ENCODE assay signal across 1 cellular context in the genomic region with DNA sequence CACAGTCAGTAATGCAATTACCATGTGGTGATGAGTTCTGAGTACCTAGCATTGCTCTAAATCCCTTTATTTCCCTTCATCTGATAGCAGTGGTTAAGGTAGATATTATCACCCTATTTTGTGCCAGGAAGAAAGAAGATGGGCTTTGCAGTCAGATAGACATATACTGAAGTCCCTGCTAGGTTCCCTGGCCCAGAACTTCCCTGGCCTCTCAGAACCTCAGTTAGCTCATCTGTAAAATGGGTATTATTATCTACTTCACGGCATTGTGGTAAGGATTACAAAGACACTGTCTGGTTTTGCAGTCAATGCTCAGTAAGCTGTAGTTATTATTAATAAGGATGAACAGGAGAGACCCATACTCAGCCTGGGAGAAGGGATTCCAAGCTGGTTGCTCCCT.
TF ChIP-seq lines count a peak whose summit lies in the region.

No MANE protein-coding gene starts in this region.

TF ChIP-seq in K562, 482 proteins besides CTCF, POLR2A, EP300 and RAD21:
- no peak for TF ChIP-seq KLF10 (CRISPR knock-in tag; IDR thresholded peaks at IDR 0.05)
- no peak for TF ChIP-seq GABPA (tag; conservative IDR thresholded peaks at IDR 0.05; ENCODE audit: low read depth)
- TF ChIP-seq SIN3B (IDR thresholded peaks at IDR 0.05; ENCODE audit: low read depth): no peak
- TF ChIP-seq HIVEP1 (CRISPR knock-in tag; IDR thresholded peaks at IDR 0.05): no peak
- TF ChIP-seq KDM4B (IDR thresholded peaks at IDR 0.05; ENCODE audit: borderline replicate concordance in 2 of 2, low read depth in 1 of 2): no peak
- TF ChIP-seq ADNP (tag; IDR thresholded peaks at IDR 0.05): peak; percentile 88
- TF ChIP-seq ZNF584 (CRISPR knock-in tag; IDR thresholded peaks at IDR 0.05; ENCODE audit: low read depth): no peak
- TF ChIP-seq CREB1 (IDR thresholded peaks at IDR 0.05): no peak
- no peak for TF ChIP-seq CREB1 (CRISPR knock-in tag; IDR thresholded peaks at IDR 0.05)
- no peak for TF ChIP-seq TFAM (CRISPR knock-in tag; conservative IDR thresholded peaks at IDR 0.05)
- no peak for TF ChIP-seq ZNF212 (CRISPR knock-in tag; IDR thresholded peaks at IDR 0.05)
- TF ChIP-seq HNRNPLL (IDR thresholded peaks at IDR 0.05; ENCODE audit: low read depth, low read length, poor library complexity, severe bottlenecking): no peak
- TF ChIP-seq, protein P1, sequence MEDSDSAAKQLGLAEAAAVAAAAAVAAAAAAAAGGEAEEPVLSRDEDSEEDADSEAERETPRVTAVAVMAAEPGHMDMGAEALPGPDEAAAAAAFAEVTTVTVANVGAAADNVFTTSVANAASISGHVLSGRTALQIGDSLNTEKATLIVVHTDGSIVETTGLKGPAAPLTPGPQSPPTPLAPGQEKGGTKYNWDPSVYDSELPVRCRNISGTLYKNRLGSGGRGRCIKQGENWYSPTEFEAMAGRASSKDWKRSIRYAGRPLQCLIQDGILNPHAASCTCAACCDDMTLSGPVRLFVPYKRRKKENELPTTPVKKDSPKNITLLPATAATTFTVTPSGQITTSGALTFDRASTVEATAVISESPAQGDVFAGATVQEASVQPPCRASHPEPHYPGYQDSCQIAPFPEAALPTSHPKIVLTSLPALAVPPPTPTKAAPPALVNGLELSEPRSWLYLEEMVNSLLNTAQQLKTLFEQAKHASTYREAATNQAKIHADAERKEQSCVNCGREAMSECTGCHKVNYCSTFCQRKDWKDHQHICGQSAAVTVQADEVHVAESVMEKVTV (CRISPR knock-in tag; IDR thresholded peaks at IDR 0.05): no peak
- TF ChIP-seq NCOA2 (IDR thresholded peaks at IDR 0.05; ENCODE audit: partially characterized antibody in 2 of 2): no peak
- TF ChIP-seq KDM1A (IDR thresholded peaks at IDR 0.05): peak; percentile 71 to 80
- TF ChIP-seq, protein P2, sequence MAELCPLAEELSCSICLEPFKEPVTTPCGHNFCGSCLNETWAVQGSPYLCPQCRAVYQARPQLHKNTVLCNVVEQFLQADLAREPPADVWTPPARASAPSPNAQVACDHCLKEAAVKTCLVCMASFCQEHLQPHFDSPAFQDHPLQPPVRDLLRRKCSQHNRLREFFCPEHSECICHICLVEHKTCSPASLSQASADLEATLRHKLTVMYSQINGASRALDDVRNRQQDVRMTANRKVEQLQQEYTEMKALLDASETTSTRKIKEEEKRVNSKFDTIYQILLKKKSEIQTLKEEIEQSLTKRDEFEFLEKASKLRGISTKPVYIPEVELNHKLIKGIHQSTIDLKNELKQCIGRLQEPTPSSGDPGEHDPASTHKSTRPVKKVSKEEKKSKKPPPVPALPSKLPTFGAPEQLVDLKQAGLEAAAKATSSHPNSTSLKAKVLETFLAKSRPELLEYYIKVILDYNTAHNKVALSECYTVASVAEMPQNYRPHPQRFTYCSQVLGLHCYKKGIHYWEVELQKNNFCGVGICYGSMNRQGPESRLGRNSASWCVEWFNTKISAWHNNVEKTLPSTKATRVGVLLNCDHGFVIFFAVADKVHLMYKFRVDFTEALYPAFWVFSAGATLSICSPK (IDR thresholded peaks at IDR 0.05; ENCODE audit: borderline replicate concordance): no peak
- peak; percentile 83 for TF ChIP-seq SMARCA5 (IDR thresholded peaks at IDR 0.05)
- no peak for TF ChIP-seq SUPT5H (IDR thresholded peaks at IDR 0.05)
- no peak for TF ChIP-seq ZZZ3 (IDR thresholded peaks at IDR 0.05)
- TF ChIP-seq MAZ (CRISPR knock-in tag; conservative IDR thresholded peaks at IDR 0.05 in 1 of 2, IDR thresholded peaks at IDR 0.05 in 1 of 2): no peak
- peak; percentile 39 for TF ChIP-seq PHF20 (IDR thresholded peaks at IDR 0.05; ENCODE audit: partially characterized antibody)
- TF ChIP-seq ZNF263 (CRISPR knock-in tag; IDR thresholded peaks at IDR 0.05; ENCODE audit: borderline replicate concordance): no peak
- TF ChIP-seq ARNT (IDR thresholded peaks at IDR 0.05): no peak
- TF ChIP-seq OTX1 (CRISPR knock-in tag; IDR thresholded peaks at IDR 0.05): no peak
- TF ChIP-seq ZNF24 (IDR thresholded peaks at IDR 0.05): 0 out of 2 replicates have a peak, but pooled peaks have one; percentile 7
- TF ChIP-seq PML (IDR thresholded peaks at IDR 0.05; ENCODE audit: low read length): no peak
- TF ChIP-seq FOXA1 (IDR thresholded peaks at IDR 0.05; ENCODE audit: borderline replicate concordance): no peak
- TF ChIP-seq RBM25 (IDR thresholded peaks at IDR 0.05; ENCODE audit: low read depth, low read length, severe bottlenecking): peak; percentile 99
- TF ChIP-seq ZFP36 (IDR thresholded peaks at IDR 0.05; ENCODE audit: low read depth, low read length, partially characterized antibody): no peak
- TF ChIP-seq, protein P3, sequence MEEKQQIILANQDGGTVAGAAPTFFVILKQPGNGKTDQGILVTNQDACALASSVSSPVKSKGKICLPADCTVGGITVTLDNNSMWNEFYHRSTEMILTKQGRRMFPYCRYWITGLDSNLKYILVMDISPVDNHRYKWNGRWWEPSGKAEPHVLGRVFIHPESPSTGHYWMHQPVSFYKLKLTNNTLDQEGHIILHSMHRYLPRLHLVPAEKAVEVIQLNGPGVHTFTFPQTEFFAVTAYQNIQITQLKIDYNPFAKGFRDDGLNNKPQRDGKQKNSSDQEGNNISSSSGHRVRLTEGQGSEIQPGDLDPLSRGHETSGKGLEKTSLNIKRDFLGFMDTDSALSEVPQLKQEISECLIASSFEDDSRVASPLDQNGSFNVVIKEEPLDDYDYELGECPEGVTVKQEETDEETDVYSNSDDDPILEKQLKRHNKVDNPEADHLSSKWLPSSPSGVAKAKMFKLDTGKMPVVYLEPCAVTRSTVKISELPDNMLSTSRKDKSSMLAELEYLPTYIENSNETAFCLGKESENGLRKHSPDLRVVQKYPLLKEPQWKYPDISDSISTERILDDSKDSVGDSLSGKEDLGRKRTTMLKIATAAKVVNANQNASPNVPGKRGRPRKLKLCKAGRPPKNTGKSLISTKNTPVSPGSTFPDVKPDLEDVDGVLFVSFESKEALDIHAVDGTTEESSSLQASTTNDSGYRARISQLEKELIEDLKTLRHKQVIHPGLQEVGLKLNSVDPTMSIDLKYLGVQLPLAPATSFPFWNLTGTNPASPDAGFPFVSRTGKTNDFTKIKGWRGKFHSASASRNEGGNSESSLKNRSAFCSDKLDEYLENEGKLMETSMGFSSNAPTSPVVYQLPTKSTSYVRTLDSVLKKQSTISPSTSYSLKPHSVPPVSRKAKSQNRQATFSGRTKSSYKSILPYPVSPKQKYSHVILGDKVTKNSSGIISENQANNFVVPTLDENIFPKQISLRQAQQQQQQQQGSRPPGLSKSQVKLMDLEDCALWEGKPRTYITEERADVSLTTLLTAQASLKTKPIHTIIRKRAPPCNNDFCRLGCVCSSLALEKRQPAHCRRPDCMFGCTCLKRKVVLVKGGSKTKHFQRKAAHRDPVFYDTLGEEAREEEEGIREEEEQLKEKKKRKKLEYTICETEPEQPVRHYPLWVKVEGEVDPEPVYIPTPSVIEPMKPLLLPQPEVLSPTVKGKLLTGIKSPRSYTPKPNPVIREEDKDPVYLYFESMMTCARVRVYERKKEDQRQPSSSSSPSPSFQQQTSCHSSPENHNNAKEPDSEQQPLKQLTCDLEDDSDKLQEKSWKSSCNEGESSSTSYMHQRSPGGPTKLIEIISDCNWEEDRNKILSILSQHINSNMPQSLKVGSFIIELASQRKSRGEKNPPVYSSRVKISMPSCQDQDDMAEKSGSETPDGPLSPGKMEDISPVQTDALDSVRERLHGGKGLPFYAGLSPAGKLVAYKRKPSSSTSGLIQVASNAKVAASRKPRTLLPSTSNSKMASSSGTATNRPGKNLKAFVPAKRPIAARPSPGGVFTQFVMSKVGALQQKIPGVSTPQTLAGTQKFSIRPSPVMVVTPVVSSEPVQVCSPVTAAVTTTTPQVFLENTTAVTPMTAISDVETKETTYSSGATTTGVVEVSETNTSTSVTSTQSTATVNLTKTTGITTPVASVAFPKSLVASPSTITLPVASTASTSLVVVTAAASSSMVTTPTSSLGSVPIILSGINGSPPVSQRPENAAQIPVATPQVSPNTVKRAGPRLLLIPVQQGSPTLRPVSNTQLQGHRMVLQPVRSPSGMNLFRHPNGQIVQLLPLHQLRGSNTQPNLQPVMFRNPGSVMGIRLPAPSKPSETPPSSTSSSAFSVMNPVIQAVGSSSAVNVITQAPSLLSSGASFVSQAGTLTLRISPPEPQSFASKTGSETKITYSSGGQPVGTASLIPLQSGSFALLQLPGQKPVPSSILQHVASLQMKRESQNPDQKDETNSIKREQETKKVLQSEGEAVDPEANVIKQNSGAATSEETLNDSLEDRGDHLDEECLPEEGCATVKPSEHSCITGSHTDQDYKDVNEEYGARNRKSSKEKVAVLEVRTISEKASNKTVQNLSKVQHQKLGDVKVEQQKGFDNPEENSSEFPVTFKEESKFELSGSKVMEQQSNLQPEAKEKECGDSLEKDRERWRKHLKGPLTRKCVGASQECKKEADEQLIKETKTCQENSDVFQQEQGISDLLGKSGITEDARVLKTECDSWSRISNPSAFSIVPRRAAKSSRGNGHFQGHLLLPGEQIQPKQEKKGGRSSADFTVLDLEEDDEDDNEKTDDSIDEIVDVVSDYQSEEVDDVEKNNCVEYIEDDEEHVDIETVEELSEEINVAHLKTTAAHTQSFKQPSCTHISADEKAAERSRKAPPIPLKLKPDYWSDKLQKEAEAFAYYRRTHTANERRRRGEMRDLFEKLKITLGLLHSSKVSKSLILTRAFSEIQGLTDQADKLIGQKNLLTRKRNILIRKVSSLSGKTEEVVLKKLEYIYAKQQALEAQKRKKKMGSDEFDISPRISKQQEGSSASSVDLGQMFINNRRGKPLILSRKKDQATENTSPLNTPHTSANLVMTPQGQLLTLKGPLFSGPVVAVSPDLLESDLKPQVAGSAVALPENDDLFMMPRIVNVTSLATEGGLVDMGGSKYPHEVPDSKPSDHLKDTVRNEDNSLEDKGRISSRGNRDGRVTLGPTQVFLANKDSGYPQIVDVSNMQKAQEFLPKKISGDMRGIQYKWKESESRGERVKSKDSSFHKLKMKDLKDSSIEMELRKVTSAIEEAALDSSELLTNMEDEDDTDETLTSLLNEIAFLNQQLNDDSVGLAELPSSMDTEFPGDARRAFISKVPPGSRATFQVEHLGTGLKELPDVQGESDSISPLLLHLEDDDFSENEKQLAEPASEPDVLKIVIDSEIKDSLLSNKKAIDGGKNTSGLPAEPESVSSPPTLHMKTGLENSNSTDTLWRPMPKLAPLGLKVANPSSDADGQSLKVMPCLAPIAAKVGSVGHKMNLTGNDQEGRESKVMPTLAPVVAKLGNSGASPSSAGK (IDR thresholded peaks at IDR 0.05): no peak
- TF ChIP-seq ZNF696 (CRISPR knock-in tag; conservative IDR thresholded peaks at IDR 0.05): no peak
- no peak for TF ChIP-seq HDAC8 (tag; IDR thresholded peaks at IDR 0.05)
- TF ChIP-seq, protein P4, sequence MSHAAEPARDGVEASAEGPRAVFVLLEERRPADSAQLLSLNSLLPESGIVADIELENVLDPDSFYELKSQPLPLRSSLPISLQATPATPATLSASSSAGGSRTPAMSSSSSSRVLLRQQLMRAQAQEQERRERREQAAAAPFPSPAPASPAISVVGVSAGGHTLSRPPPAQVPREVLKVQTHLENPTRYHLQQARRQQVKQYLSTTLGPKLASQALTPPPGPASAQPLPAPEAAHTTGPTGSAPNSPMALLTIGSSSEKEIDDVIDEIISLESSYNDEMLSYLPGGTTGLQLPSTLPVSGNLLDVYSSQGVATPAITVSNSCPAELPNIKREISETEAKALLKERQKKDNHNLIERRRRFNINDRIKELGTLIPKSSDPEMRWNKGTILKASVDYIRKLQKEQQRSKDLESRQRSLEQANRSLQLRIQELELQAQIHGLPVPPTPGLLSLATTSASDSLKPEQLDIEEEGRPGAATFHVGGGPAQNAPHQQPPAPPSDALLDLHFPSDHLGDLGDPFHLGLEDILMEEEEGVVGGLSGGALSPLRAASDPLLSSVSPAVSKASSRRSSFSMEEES (CRISPR knock-in tag; IDR thresholded peaks at IDR 0.05): no peak
- TF ChIP-seq BCOR (IDR thresholded peaks at IDR 0.05): peak; percentile 95
- TF ChIP-seq RCOR1 (IDR thresholded peaks at IDR 0.05; ENCODE audit: borderline replicate concordance in 1 of 2, low read depth in 2 of 2, low read length in 2 of 2): peak in 1 of 2 experiments; percentile 69; a peak in 3 of 4 replicates
- TF ChIP-seq CHD4 (IDR thresholded peaks at IDR 0.05; ENCODE audit: insufficient read depth, insufficient replicate concordance, low read depth, low read length, poor library complexity, severe bottlenecking): peak; percentile 55
- no peak for TF ChIP-seq ZNF41 (CRISPR knock-in tag; conservative IDR thresholded peaks at IDR 0.05)
